Comparison of ENCODE assay signal across 14 cellular contexts in the genomic region with DNA sequence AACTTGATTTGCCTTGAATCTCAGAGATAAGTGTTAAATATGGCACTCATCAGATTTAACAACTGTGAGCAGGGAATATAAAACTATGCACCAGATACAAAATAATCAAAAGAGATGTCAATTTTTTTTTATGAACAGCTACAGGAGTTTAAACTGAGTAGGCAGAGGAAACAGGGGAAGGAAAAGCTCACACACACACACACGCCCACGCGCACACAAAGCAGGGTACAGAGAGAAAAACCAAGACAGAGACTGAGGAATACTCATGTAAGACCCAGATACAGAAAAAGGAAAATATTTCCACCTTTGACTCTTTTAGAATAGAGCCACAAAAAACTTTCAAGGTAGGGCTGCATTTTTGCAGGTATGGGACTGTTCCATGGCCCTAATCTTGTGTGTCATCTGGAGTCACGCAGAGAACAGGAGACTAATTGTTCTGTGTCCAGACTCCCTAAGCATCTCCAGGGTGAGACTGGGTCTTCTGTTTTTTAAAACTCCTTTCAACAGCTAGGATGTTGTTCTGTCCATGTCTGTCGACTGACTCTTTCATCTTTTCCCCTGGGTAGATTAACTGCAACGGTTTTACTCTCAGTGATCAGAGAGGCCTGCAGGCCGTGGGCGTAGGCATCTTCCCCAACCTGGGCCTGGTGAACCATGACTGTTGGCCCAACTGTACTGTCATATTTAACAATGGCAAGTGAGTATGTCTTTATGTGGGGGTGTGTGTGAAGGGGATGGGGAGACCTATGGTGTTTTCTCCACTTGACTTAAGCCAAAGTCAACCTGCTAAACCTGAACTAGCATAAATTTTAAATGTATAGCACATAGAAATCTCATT. TPM values are rescaled to one million over a fixed set of nuclear protein-coding genes. Genes with fewer than 3 reads are reported as not detected.
DNase-seq lines count a peak whose midpoint lies in the region; ATAC-seq and TF ChIP-seq lines count a peak whose summit lies in the region.
"Had no signal": no experiment of that assay in that cellular context is flagged by ENCODE, and none has a peak within 500 bp of the region (broad histone marks: within the 10 kb centered on the region; RNA-seq: fewer than 3 reads in every experiment).

No MANE protein-coding gene starts in this region.

- H3K4me1 ChIP-seq in psoas muscle: peaks cover 6% of the 10 kb centered on the region
- H3K4me1 ChIP-seq: body of pancreas had no signal

- no peaks in the 10 kb centered on the region for H3K27me3 ChIP-seq in psoas muscle (ENCODE audit: insufficient read depth in 3 of 3, low read length in 2 of 3)
- H3K27me3 ChIP-seq: body of pancreas had no signal

- 68 to 70% (median 70%) methylated on average over 8 of the region's 8 CpGs for WGBS in psoas muscle, 3 donors

- H3K9me3 ChIP-seq in psoas muscle: no peaks in the 10 kb centered on the region
- H3K9me3 ChIP-seq: body of pancreas, thoracic aorta had no signal

- no peak overlapping the region for H3K4me3 ChIP-seq in psoas muscle
- H3K4me3 ChIP-seq: body of pancreas, thoracic aorta had no signal

- peaks cover 19% of the 10 kb centered on the region for H3K4me1 Mint-ChIP-seq in activated T-helper 1 cell treated with anti-CD3 and anti-CD28 coated beads, Interleukin-12 subunit alpha, Interleukin-12 subunit beta, Interleukin-2, Interleukin-4 antibody, amounts not matched to agents 30 ng/mL and 10 ng/mL and 1 ng/mL, durations not matched to agents 14 hours and 24 hours and 36 hours (ENCODE audit: low read depth)
- H3K4me1 Mint-ChIP-seq in stimulated activated naive B cell treated with anti-CD40 and anti-IgM and Interleukin-4, amounts not matched to agents 10 μg/mL and 1 μg/mL and 100 μg/mL, for 72 hours: peaks cover 12 to 19% of the 10 kb centered on the region in 2 donors

- H3K36me3 ChIP-seq in psoas muscle (ENCODE audit: insufficient read depth in 1 of 2, low read depth in 1 of 2): peaks cover 4 to 95% of the 10 kb centered on the region in 2 donors
- H3K36me3 ChIP-seq: thoracic aorta had no signal

- H3K27ac ChIP-seq in psoas muscle: peak overlapping the region; percentile 7
- H3K27ac ChIP-seq: body of pancreas, thoracic aorta had no signal

- H3K27me3 Mint-ChIP-seq in activated T-helper 1 cell treated with anti-CD3 and anti-CD28 coated beads, Interleukin-12 subunit alpha, Interleukin-12 subunit beta, Interleukin-2, Interleukin-4 antibody, amounts not matched to agents 30 ng/mL and 10 ng/mL and 1 ng/mL, durations not matched to agents 14 hours and 24 hours and 36 hours (ENCODE audit: insufficient read depth): no peaks in the 10 kb centered on the region
- no peaks in the 10 kb centered on the region for H3K27me3 Mint-ChIP-seq in stimulated activated naive B cell treated with anti-CD40 and anti-IgM and Interleukin-4, amounts not matched to agents 10 μg/mL and 1 μg/mL and 100 μg/mL, for 72 hours

- no peak for TF ChIP-seq CTCF in psoas muscle (IDR thresholded peaks at IDR 0.05)

- ATAC-seq in psoas muscle: no peak
- peak; percentile 53 to 62 for ATAC-seq in stimulated activated naive B cell treated with anti-CD40 and anti-IgM and Interleukin-4, amounts not matched to agents 10 μg/mL and 1 μg/mL and 100 μg/mL, for 72 hours (replicated peaks)
- ATAC-seq: body of pancreas had no signal

- peak overlapping the region; percentile 32 for H3K4me3 Mint-ChIP-seq in activated T-helper 1 cell treated with anti-CD3 and anti-CD28 coated beads, Interleukin-12 subunit alpha, Interleukin-12 subunit beta, Interleukin-2, Interleukin-4 antibody, amounts not matched to agents 30 ng/mL and 10 ng/mL and 1 ng/mL, durations not matched to agents 14 hours and 24 hours and 36 hours
- no peak overlapping the region for H3K4me3 Mint-ChIP-seq in stimulated activated naive B cell treated with anti-CD40 and anti-IgM and Interleukin-4, amounts not matched to agents 10 μg/mL and 1 μg/mL and 100 μg/mL, for 72 hours

- no peaks in the 10 kb centered on the region for H3K9me3 Mint-ChIP-seq in activated T-helper 1 cell treated with anti-CD3 and anti-CD28 coated beads, Interleukin-12 subunit alpha, Interleukin-12 subunit beta, Interleukin-2, Interleukin-4 antibody, amounts not matched to agents 30 ng/mL and 10 ng/mL and 1 ng/mL, durations not matched to agents 14 hours and 24 hours and 36 hours
- H3K9me3 Mint-ChIP-seq in stimulated activated naive B cell treated with anti-CD40 and anti-IgM and Interleukin-4, amounts not matched to agents 10 μg/mL and 1 μg/mL and 100 μg/mL, for 72 hours: no peaks in the 10 kb centered on the region

- DNase-seq in activated T-cell treated with anti-CD3 and anti-CD28 coated beads for 1 hour (ENCODE audit: low read depth) (peak; percentile 7), psoas muscle (no peak), NCI-H226 (no peak), NCI-H128 (lab: John Stamatoyannopoulos, UW; ENCODE audit: unreplicated experiment) (no peak), midbrain (lab: John Stamatoyannopoulos, UW) (no peak)
- no peak for DNase-seq in activated T-cell treated with anti-CD3 and anti-CD28 coated beads, Interleukin-2, amount 50 U/mL, for 1 hour
- DNase-seq in activated T-helper 1 cell treated with anti-CD3 and anti-CD28 coated beads, Interleukin-12 subunit alpha, Interleukin-12 subunit beta, Interleukin-2, Interleukin-4 antibody, amounts not matched to agents 30 ng/mL and 10 ng/mL and 1 ng/mL, durations not matched to agents 14 hours and 24 hours and 36 hours (ENCODE audit: low spot score): no peak
- DNase-seq in stimulated activated naive B cell treated with anti-CD40 and anti-IgM and Interleukin-4, amounts not matched to agents 10 μg/mL and 1 μg/mL and 100 μg/mL, for 72 hours: no peak
- DNase-seq: body of pancreas, NCI-H446 treated with DMSO at 0.1 percent for 48 hours, Right ventricle myocardium superior had no signal

- H3K27ac Mint-ChIP-seq in activated T-helper 1 cell treated with anti-CD3 and anti-CD28 coated beads, Interleukin-12 subunit alpha, Interleukin-12 subunit beta, Interleukin-2, Interleukin-4 antibody, amounts not matched to agents 30 ng/mL and 10 ng/mL and 1 ng/mL, durations not matched to agents 14 hours and 24 hours and 36 hours: peak overlapping the region; percentile 91
- H3K27ac Mint-ChIP-seq in stimulated activated naive B cell treated with anti-CD40 and anti-IgM and Interleukin-4, amounts not matched to agents 10 μg/mL and 1 μg/mL and 100 μg/mL, for 72 hours: no peak overlapping the region

- intact Hi-C loops in activated T-helper 1 cell treated with anti-CD3 and anti-CD28 coated beads, Interleukin-12 subunit alpha, Interleukin-12 subunit beta, Interleukin-2, Interleukin-4 antibody, amounts not matched to agents 30 ng/mL and 10 ng/mL and 1 ng/mL, durations not matched to agents 14 hours and 24 hours and 36 hours (cut with micrococcal nuclease): loop anchor here (2.0 kb wide), 1 partner anchor 20 kb away; no protein-coding TSS in a partner anchor
- intact Hi-C loops in psoas muscle (cut with DNase I): no loop called here

- H3K36me3 Mint-ChIP-seq in activated T-helper 1 cell treated with anti-CD3 and anti-CD28 coated beads, Interleukin-12 subunit alpha, Interleukin-12 subunit beta, Interleukin-2, Interleukin-4 antibody, amounts not matched to agents 30 ng/mL and 10 ng/mL and 1 ng/mL, durations not matched to agents 14 hours and 24 hours and 36 hours (ENCODE audit: low read depth): no peaks in the 10 kb centered on the region
- no peaks in the 10 kb centered on the region for H3K36me3 Mint-ChIP-seq in stimulated activated naive B cell treated with anti-CD40 and anti-IgM and Interleukin-4, amounts not matched to agents 10 μg/mL and 1 μg/mL and 100 μg/mL, for 72 hours

RNA-seq across cellular contexts. Expression of a gene that starts 23.0 kb away (rescaled TPM):
- not detected in 2 replicates for total RNA-seq in activated T-helper 1 cell treated with anti-CD3 and anti-CD28 coated beads, Interleukin-12 subunit alpha, Interleukin-12 subunit beta, Interleukin-2, Interleukin-4 antibody, amounts not matched to agents 30 ng/mL and 10 ng/mL and 1 ng/mL, durations not matched to agents 14 hours and 24 hours and 36 hours
- total RNA-seq in psoas muscle: 100 to 1,000 TPM; 143 to 325 (median 232) TPM
- 100 to 1,000 TPM in 1 of 3 donors, 10 to 100 TPM in 1, 1 to 10 TPM in 1; 8.0 to 112 (median 57.2) TPM for polyA plus RNA-seq in psoas muscle
- total RNA-seq: body of pancreas, epithelial cell of proximal tubule, thoracic aorta had no signal

RNA-seq across cellular contexts. Expression of a gene that starts 35.1 kb away (rescaled TPM):
- 16.9 and 17.9 TPM in 2 replicates for total RNA-seq in activated T-helper 1 cell treated with anti-CD3 and anti-CD28 coated beads, Interleukin-12 subunit alpha, Interleukin-12 subunit beta, Interleukin-2, Interleukin-4 antibody, amounts not matched to agents 30 ng/mL and 10 ng/mL and 1 ng/mL, durations not matched to agents 14 hours and 24 hours and 36 hours
- total RNA-seq in psoas muscle: 10 to 100 TPM; 10.8 to 24.1 (median 18.7) TPM
- polyA plus RNA-seq in psoas muscle: 10 to 100 TPM; 19.1 to 44.4 (median 20.1) TPM

RNA-seq across cellular contexts. Expression of a gene that starts 37.2 kb away (rescaled TPM):
- not detected in 2 replicates for total RNA-seq in activated T-helper 1 cell treated with anti-CD3 and anti-CD28 coated beads, Interleukin-12 subunit alpha, Interleukin-12 subunit beta, Interleukin-2, Interleukin-4 antibody, amounts not matched to agents 30 ng/mL and 10 ng/mL and 1 ng/mL, durations not matched to agents 14 hours and 24 hours and 36 hours
- under 1 TPM in 3 of 4 donors, not detected in 1; 0.52 to 0.89 (median 0.65) TPM for total RNA-seq in psoas muscle
- 1 to 10 TPM in 2 of 3 donors, not detected in 1; 1.6 to 4.5 TPM for polyA plus RNA-seq in psoas muscle
- total RNA-seq: body of pancreas, epithelial cell of proximal tubule, mononuclear cell, Right ventricle myocardium superior, thoracic aorta had no signal

Comparison
In these comparisons a context has a peak if more than half of its experiments do, and no peak if none do; other contexts are left out.
1. ATAC-seq: peak in stimulated activated naive B cell treated with anti-CD40 and anti-IgM and Interleukin-4, amounts not matched to agents 10 μg/mL and 1 μg/mL and 100 μg/mL, for 72 hours (2 of 2); none in psoas muscle (0 of 4).
2. RNA of a gene that starts 23.0 kb away (total RNA-seq): 143 to 325 TPM in psoas muscle; not detected in activated T-helper 1 cell treated with anti-CD3 and anti-CD28 coated beads, Interleukin-12 subunit alpha, Interleukin-12 subunit beta, Interleukin-2, Interleukin-4 antibody, amounts not matched to agents 30 ng/mL and 10 ng/mL and 1 ng/mL, durations not matched to agents 14 hours and 24 hours and 36 hours; every median in the first group is over 100 times any median in the second.